Comparison of ENCODE assay signal across 19 cellular contexts in genomic region chr21:39637197-39637970, GRCh38. TPM values are rescaled to one million over a fixed set of nuclear protein-coding genes. Genes with fewer than 3 reads are reported as not detected.
DNase-seq lines count a peak whose midpoint lies in the region; ATAC-seq, FAIRE-seq and TF ChIP-seq lines count a peak whose summit lies in the region.
"Had no signal": no experiment of that assay in that cellular context is flagged by ENCODE, and none has a peak within 500 bp of the region (broad histone marks: within the 10 kb centered on the region; RNA-seq: fewer than 3 reads in every experiment).

No MANE protein-coding gene starts in this region.

- intact Hi-C loops in pancreas (cut with DNase I): no loop called here

- WGBS in pancreas, 2 donors: 27 to 28% methylated on average over 8 of the region's 8 CpGs

- no peaks in the 10 kb centered on the region for H3K27me3 ChIP-seq in HUES48 (ENCODE audit: control insufficient read depth, insufficient read depth, low read length)
- no peaks in the 10 kb centered on the region for H3K27me3 ChIP-seq in pancreas
- H3K27me3 ChIP-seq: testis had no signal

- no peaks in the 10 kb centered on the region for H3K9me3 Mint-ChIP-seq in stimulated activated memory B cell treated with anti-CD40 and anti-IgM and Interleukin-4, amounts not matched to agents 10 μg/mL and 1 μg/mL and 100 μg/mL, for 72 hours
- H3K9me3 Mint-ChIP-seq: activated naive CD8-positive, alpha-beta T cell treated with anti-CD3 and anti-CD28 coated beads, Interleukin-2, amount 50 U/mL, for 24 hours; nephron had no signal

- H3K9ac ChIP-seq in HUES48 (ENCODE audit: low read depth, low read length): no peak overlapping the region

- DNase-seq in NCI-H345 (lab: John Stamatoyannopoulos, UW) (peak; percentile 98), ecto neural progenitor cell (ENCODE audit: low spot score) (peak; percentile 44), pancreas (peak in 2 of 6 donors; percentile 33 to 37), cerebellum (ENCODE audit: low spot score) (no peak), NOMO-1 treated with dmso at 0.1 percent for 144 hours (lab: John Stamatoyannopoulos, UW; ENCODE audit: unreplicated experiment) (no peak)
- no peak for DNase-seq in activated CD4-positive, CD25-positive, alpha-beta regulatory T cell treated with anti-CD3 and anti-CD28 coated beads, Interleukin-2, amount 50 U/mL, for 72 hours
- DNase-seq: activated CD4-positive, alpha-beta T cell treated with anti-CD3 and anti-CD28 coated beads, Interleukin-2, amount 50 U/mL, for 4 hours; activated naive CD8-positive, alpha-beta T cell treated with anti-CD3 and anti-CD28 coated beads, Interleukin-2, amount 50 U/mL, for 24 hours; activated T-cell treated with anti-CD3 and anti-CD28 coated beads, Interleukin-2, amount 50 U/mL, for 72 hours; C1 segment of cervical spinal cord; heart right ventricle; NCI-H82; testis had no signal

- peaks cover 7% of the 10 kb centered on the region for H3K27me3 Mint-ChIP-seq in stimulated activated memory B cell treated with anti-CD40 and anti-IgM and Interleukin-4, amounts not matched to agents 10 μg/mL and 1 μg/mL and 100 μg/mL, for 72 hours

- no peaks in the 10 kb centered on the region for H3K9me3 ChIP-seq in HUES48 (ENCODE audit: control insufficient read depth, insufficient read depth, low read length)
- H3K9me3 ChIP-seq in pancreas: no peaks in the 10 kb centered on the region
- H3K9me3 ChIP-seq: heart right ventricle, testis had no signal

- no peaks in the 10 kb centered on the region for H3K36me3 ChIP-seq in HUES48 (ENCODE audit: control insufficient read depth, insufficient read depth, low read length)
- H3K36me3 ChIP-seq in pancreas: no peaks in the 10 kb centered on the region
- H3K36me3 ChIP-seq: heart right ventricle had no signal

- no peak overlapping the region for H3K4me3 Mint-ChIP-seq in stimulated activated memory B cell treated with anti-CD40 and anti-IgM and Interleukin-4, amounts not matched to agents 10 μg/mL and 1 μg/mL and 100 μg/mL, for 72 hours
- H3K4me3 Mint-ChIP-seq: activated naive CD8-positive, alpha-beta T cell treated with anti-CD3 and anti-CD28 coated beads, Interleukin-2, amount 50 U/mL, for 24 hours; activated T-cell treated with anti-CD3 and anti-CD28 coated beads, Interleukin-2, amount 50 U/mL, for 72 hours; nephron had no signal

- ATAC-seq in pancreas: peak; percentile 72 to 82 (median 79)
- no peak for ATAC-seq in stimulated activated memory B cell treated with anti-CD40 and anti-IgM and Interleukin-4, amounts not matched to agents 10 μg/mL and 1 μg/mL and 100 μg/mL, for 72 hours
- ATAC-seq: activated naive CD8-positive, alpha-beta T cell treated with anti-CD3 and anti-CD28 coated beads, Interleukin-2, amount 50 U/mL, for 24 hours; activated T-cell treated with anti-CD3 and anti-CD28 coated beads, Interleukin-2, amount 50 U/mL, for 72 hours; heart right ventricle; Right ventricle myocardium inferior had no signal

- no peaks in the 10 kb centered on the region for H3K4me1 Mint-ChIP-seq in stimulated activated memory B cell treated with anti-CD40 and anti-IgM and Interleukin-4, amounts not matched to agents 10 μg/mL and 1 μg/mL and 100 μg/mL, for 72 hours
- H3K4me1 Mint-ChIP-seq: activated naive CD8-positive, alpha-beta T cell treated with anti-CD3 and anti-CD28 coated beads, Interleukin-2, amount 50 U/mL, for 24 hours had no signal

- H3K4me1 ChIP-seq in HUES48 (ENCODE audit: control insufficient read depth, insufficient read depth, low read length) (peaks cover 47% of the 10 kb centered on the region), pancreas (peaks cover 15 to 30% (median 24%) of the 10 kb centered on the region in 3 donors)
- H3K4me1 ChIP-seq: heart right ventricle, testis had no signal

- no peak for TF ChIP-seq CTCF in pancreas (IDR thresholded peaks at IDR 0.05)

- H3K27ac ChIP-seq in HUES48 (ENCODE audit: low read depth, low read length) (peak overlapping the region; percentile 76), pancreas (peak overlapping the region; percentile 7 to 80 (median 50))
- H3K27ac ChIP-seq: heart right ventricle, testis had no signal

- H3K4me3 ChIP-seq in HUES48 (ENCODE audit: low read depth, low read length) (no peak overlapping the region), pancreas (no peak overlapping the region)
- H3K4me3 ChIP-seq: heart right ventricle, testis had no signal

- H3K27ac Mint-ChIP-seq in stimulated activated memory B cell treated with anti-CD40 and anti-IgM and Interleukin-4, amounts not matched to agents 10 μg/mL and 1 μg/mL and 100 μg/mL, for 72 hours: no peak overlapping the region
- H3K27ac Mint-ChIP-seq: activated naive CD8-positive, alpha-beta T cell treated with anti-CD3 and anti-CD28 coated beads, Interleukin-2, amount 50 U/mL, for 24 hours; activated T-cell treated with anti-CD3 and anti-CD28 coated beads, Interleukin-2, amount 50 U/mL, for 72 hours; nephron had no signal

- no peaks in the 10 kb centered on the region for H3K36me3 Mint-ChIP-seq in stimulated activated memory B cell treated with anti-CD40 and anti-IgM and Interleukin-4, amounts not matched to agents 10 μg/mL and 1 μg/mL and 100 μg/mL, for 72 hours

- FAIRE-seq in pancreas (lab: Jason Lieb, UNC): no peak
- FAIRE-seq: G401.6 had no signal

RNA-seq across cellular contexts. Expression of gene B3GALT5, which starts 24.6 kb away (rescaled TPM):
- 1 to 10 TPM; 3.0 to 8.1 (median 4.7) TPM for total RNA-seq in pancreas
- polyA plus RNA-seq in pancreas: 1 to 10 TPM; 2.0 to 2.6 TPM
- 3.2 TPM for total RNA-seq in cerebellum
- total RNA-seq: activated T-cell treated with anti-CD3 and anti-CD28 coated beads, Interleukin-2, amount 50 U/mL, for 72 hours; chondrocyte had no signal

Comparison
In these comparisons a context has a peak if more than half of its experiments do, and no peak if none do; other contexts are left out.
1. DNase-seq: peak in NCI-H345 (single experiment) and ecto neural progenitor cell (single experiment); none in cerebellum (single experiment), activated CD4-positive, CD25-positive, alpha-beta regulatory T cell treated with anti-CD3 and anti-CD28 coated beads, Interleukin-2, amount 50 U/mL, for 72 hours (single experiment) and NOMO-1 treated with dmso at 0.1 percent for 144 hours (single experiment).